8 cellular contexts compared by ENCODE assay signal in the genomic region with DNA sequence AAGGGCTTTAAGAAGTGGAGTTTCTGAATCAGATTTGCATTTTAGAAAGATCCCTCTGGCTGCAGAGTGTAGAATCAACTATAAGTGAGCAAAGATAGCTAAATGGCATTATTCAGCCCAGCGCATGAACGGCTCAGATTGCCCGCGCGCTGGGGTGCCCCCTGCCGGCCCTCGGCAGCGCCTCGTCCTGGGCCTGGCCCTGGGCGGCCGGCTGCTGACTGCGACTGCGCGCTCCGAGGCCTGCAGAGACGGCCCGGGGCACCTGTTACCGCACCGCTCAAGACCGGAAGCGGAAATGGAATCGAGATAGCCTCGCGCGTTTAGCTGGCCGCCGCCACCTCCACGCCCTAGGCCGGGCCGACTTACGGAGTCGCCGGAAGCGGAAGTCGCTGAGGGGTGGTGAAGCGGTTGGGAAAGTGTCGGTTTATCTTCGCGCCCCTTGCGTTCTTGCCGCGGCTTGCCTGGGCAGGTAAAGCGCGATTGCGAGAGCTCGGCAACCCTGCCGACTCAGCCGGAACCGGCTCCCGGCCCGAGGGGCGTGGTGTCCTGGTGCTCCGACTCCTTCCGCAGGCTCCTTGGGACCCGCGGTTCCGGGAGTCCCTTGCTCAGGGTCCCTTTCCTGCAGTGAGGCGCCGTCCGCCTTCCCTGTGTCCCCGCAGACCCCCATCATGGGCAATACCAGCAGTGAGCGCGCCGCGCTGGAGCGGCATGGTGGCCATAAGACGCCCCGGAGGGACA. TPM values are rescaled to one million over a fixed set of nuclear protein-coding genes. Genes with fewer than 3 reads are reported as not detected.
DNase-seq lines count a peak whose midpoint lies in the region; ATAC-seq and TF ChIP-seq lines count a peak whose summit lies in the region.

A gene with protein sequence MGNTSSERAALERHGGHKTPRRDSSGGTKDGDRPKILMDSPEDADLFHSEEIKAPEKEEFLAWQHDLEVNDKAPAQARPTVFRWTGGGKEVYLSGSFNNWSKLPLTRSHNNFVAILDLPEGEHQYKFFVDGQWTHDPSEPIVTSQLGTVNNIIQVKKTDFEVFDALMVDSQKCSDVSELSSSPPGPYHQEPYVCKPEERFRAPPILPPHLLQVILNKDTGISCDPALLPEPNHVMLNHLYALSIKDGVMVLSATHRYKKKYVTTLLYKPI (plus strand): TSS at position 557 of the 738 bp plus-strand sequence. CDS start 112 bp downstream, at position 669.

- H3K79me2 ChIP-seq in SU-DHL-6 (ENCODE audit: insufficient read depth, low read length) = peaks cover 42% of the 10 kb centered on the region
- peaks cover 7% of the 10 kb centered on the region for H3K79me2 ChIP-seq in parathyroid adenoma

- WGBS in tibial nerve, 2 donors = 1% methylated on average over 48 to 49 of the region's 68 CpGs

- H4K20me1 ChIP-seq in SU-DHL-6 (ENCODE audit: low read depth, low read length) = no peaks in the 10 kb centered on the region

- peak; percentile 96 for DNase-seq in NCI-H128 (lab: John Stamatoyannopoulos, UW; ENCODE audit: unreplicated experiment)
- peak; percentile 93 for DNase-seq in activated naive CD8-positive, alpha-beta T cell treated with anti-CD3 and anti-CD28 coated beads, Interleukin-2, amount 50 U/mL, for 16 hours (ENCODE audit: low read depth, low spot score)
- DNase-seq in Right ventricle myocardium superior = peak; percentile 97
- peak; percentile 84 to 86 for DNase-seq in tibial nerve (ENCODE audit: low spot score in 2 of 2)

- H3K27ac ChIP-seq in SU-DHL-6 (ENCODE audit: low read depth, low read length) (peak within 1 kb of the TSS; percentile 98), parathyroid adenoma (peak within 1 kb of the TSS; percentile 78), tibial nerve (peak within 1 kb of the TSS; percentile 78 to 96 (median 88))

- H3K27me3 ChIP-seq in SU-DHL-6 (ENCODE audit: low read length) = no peaks in the 10 kb centered on the region
- no peaks in the 10 kb centered on the region for H3K27me3 ChIP-seq in parathyroid adenoma (ENCODE audit: control insufficient read depth, insufficient read depth, low read length)
- H3K27me3 ChIP-seq in tibial nerve = no peaks in the 10 kb centered on the region

- peak; percentile 47 to 52 for TF ChIP-seq POLR2A in tibial nerve (IDR thresholded peaks at IDR 0.05)

- H3K4me2 ChIP-seq in SU-DHL-6 (ENCODE audit: low read depth, low read length, poor library complexity, severe bottlenecking) (peak within 1 kb of the TSS; percentile 97), parathyroid adenoma (ENCODE audit: low read length) (peak within 1 kb of the TSS; percentile 88)

- no peaks in the 10 kb centered on the region for H3K9me2 ChIP-seq in SU-DHL-6 (replicated peaks; ENCODE audit: insufficient read depth, low read length)

- no peaks in the 10 kb centered on the region for H3K9me3 ChIP-seq in SU-DHL-6 (ENCODE audit: insufficient read depth, low read length)
- H3K9me3 ChIP-seq in parathyroid adenoma (ENCODE audit: control insufficient read depth, low read length) = no peaks in the 10 kb centered on the region
- H3K9me3 ChIP-seq in tibial nerve = no peaks in the 10 kb centered on the region

- H3K9ac ChIP-seq in SU-DHL-6 (ENCODE audit: low read length) (peak within 1 kb of the TSS; percentile 96), parathyroid adenoma (peak within 1 kb of the TSS; percentile 81)

- ATAC-seq in HG02759 (IDR thresholded peaks at IDR 0.05; ENCODE audit: unreplicated experiment) (peak; percentile 93), Right ventricle myocardium superior (ENCODE audit: poor library complexity) (peak; percentile 100)

- H3K36me3 ChIP-seq in SU-DHL-6 (ENCODE audit: low read length) = peaks cover 8% of the 10 kb centered on the region; the same call in 1 of the 2 replicates
- no peaks in the 10 kb centered on the region for H3K36me3 ChIP-seq in parathyroid adenoma (ENCODE audit: control insufficient read depth, insufficient read depth, low read length)
- peaks cover 0 to 21% (median 2%) of the 10 kb centered on the region in 3 donors for H3K36me3 ChIP-seq in tibial nerve

- H3K4me1 ChIP-seq in parathyroid adenoma (peaks cover 38% of the 10 kb centered on the region), tibial nerve (peaks cover 0 to 38% (median 21%) of the 10 kb centered on the region in 4 donors)

- peak; percentile 90 for TF ChIP-seq CTCF in GM12873 (IDR thresholded peaks at IDR 0.05; ENCODE audit: insufficient read depth, low read depth, low read length, missing control alignments)
- peak; percentile 94 for TF ChIP-seq CTCF in SU-DHL-6 (IDR thresholded peaks at IDR 0.05; ENCODE audit: insufficient read depth, low read length, poor library complexity, severe bottlenecking)
- TF ChIP-seq CTCF in parathyroid adenoma (IDR thresholded peaks at IDR 0.05) = peak; percentile 99
- peak; percentile 87 to 99 (median 93) for TF ChIP-seq CTCF in tibial nerve (IDR thresholded peaks at IDR 0.05)

- H2AFZ ChIP-seq in SU-DHL-6 (ENCODE audit: low read depth, low read length, severe bottlenecking) = peak within 1 kb of the TSS; percentile 89
- peak within 1 kb of the TSS; percentile 98 for H2AFZ ChIP-seq in parathyroid adenoma

- H3K4me3 ChIP-seq in SU-DHL-6 (ENCODE audit: insufficient read depth, low read length, poor library complexity, severe bottlenecking) (peak within 1 kb of the TSS; percentile 87), parathyroid adenoma (ENCODE audit: low read depth, low read length) (peak within 1 kb of the TSS; percentile 93), tibial nerve (peak within 1 kb of the TSS; percentile 63 to 92 (median 79))

- intact Hi-C loops in Right ventricle myocardium superior (cut with DNase I) = loop anchor here (10.0 kb wide), 1 partner anchor 117 kb away; no protein-coding TSS in a partner anchor

- H3F3A ChIP-seq in SU-DHL-6 (ENCODE audit: insufficient read depth) = peaks cover 16% of the 10 kb centered on the region

- peak; percentile 72 to 94 for TF ChIP-seq EP300 in tibial nerve (IDR thresholded peaks at IDR 0.05)

RNA-seq across cellular contexts. Expression of the gene that starts here (rescaled TPM):
- total RNA-seq in Right ventricle myocardium superior = 9.3 TPM
- 10 to 100 TPM; 24.5 to 40.6 (median 28.3) TPM for total RNA-seq in tibial nerve

Comparison
In these comparisons a context has a peak if more than half of its experiments do, and no peak if none do; other contexts are left out.
1. Peak in every context shown above with its lines: DNase-seq, ATAC-seq, H3K4me3 ChIP-seq and H3K27ac ChIP-seq.